In genomic region chr5:172311026-172311425, GRCh38 we compare ENCODE assay signal across 31 cellular contexts. TPM values are rescaled to one million over a fixed set of nuclear protein-coding genes. Genes with fewer than 3 reads are reported as not detected.
DNase-seq lines count a peak whose midpoint lies in the region; ATAC-seq and TF ChIP-seq lines count a peak whose summit lies in the region.
"Had no signal": no experiment of that assay in that cellular context is flagged by ENCODE, and none has a peak within 500 bp of the region (broad histone marks: within the 10 kb centered on the region; RNA-seq: fewer than 3 reads in every experiment).

No MANE protein-coding gene starts in this region.

- no peaks in the 10 kb centered on the region for H3F3A ChIP-seq in GM23338 (replicated peaks; ENCODE audit: low read depth)

- H3K27ac ChIP-seq in endodermal cell (ENCODE audit: low read depth, low read length) = no peak overlapping the region
- H3K27ac ChIP-seq in sigmoid colon = no peak overlapping the region
- no peak overlapping the region for H3K27ac ChIP-seq in GM23338 (ENCODE audit: low read depth)
- H3K27ac ChIP-seq: 22Rv1; A549; BLaER1; BLaER1 treated with 17β-estradiol and CSF1 and Interleukin-3, amounts not matched to agents 10 nM and 100 nM; C4-2B had no signal

- H3K27me3 ChIP-seq in endodermal cell (ENCODE audit: control insufficient read depth, insufficient read depth, low read length, poor library complexity, severe bottlenecking) = no peaks in the 10 kb centered on the region
- no peaks in the 10 kb centered on the region for H3K27me3 ChIP-seq in sigmoid colon
- H3K27me3 ChIP-seq in GM23338 (ENCODE audit: insufficient read depth) = no peaks in the 10 kb centered on the region
- H3K27me3 ChIP-seq: BE2C; BLaER1; BLaER1 treated with 17β-estradiol and CSF1 and Interleukin-3, amounts not matched to agents 10 nM and 100 nM had no signal

- peaks cover under 1% of the 10 kb centered on the region for H3K9me3 ChIP-seq in endodermal cell (ENCODE audit: control insufficient read depth, low read length)
- no peaks in the 10 kb centered on the region for H3K9me3 ChIP-seq in sigmoid colon
- H3K9me3 ChIP-seq: A549, BE2C had no signal

- no peaks in the 10 kb centered on the region for H3K9me2 ChIP-seq in GM23338 (ENCODE audit: insufficient read depth)

- no peak overlapping the region for H3K9ac ChIP-seq in endodermal cell (ENCODE audit: extremely low read depth, low read length, poor library complexity, severe bottlenecking)
- H3K9ac ChIP-seq: BLaER1; BLaER1 treated with 17β-estradiol and CSF1 and Interleukin-3, amounts not matched to agents 10 nM and 100 nM had no signal

- no peak overlapping the region for H3K4me2 ChIP-seq in GM23338
- H3K4me2 ChIP-seq: A549, BLaER1 had no signal

- peaks cover 4% of the 10 kb centered on the region for H3K27me3 Mint-ChIP-seq in endodermal cell (ENCODE audit: insufficient read depth)
- H3K27me3 Mint-ChIP-seq in GM23338 (ENCODE audit: insufficient read depth, low read depth, poor library complexity) = peaks cover 8% of the 10 kb centered on the region
- H3K27me3 Mint-ChIP-seq: CD4-positive, alpha-beta T cell had no signal

- no peak for TF ChIP-seq POLR2A in sigmoid colon (IDR thresholded peaks at IDR 0.05)

- H3K36me3 ChIP-seq in endodermal cell (ENCODE audit: control insufficient read depth, insufficient read depth, low read length) (no peaks in the 10 kb centered on the region), sigmoid colon (no peaks in the 10 kb centered on the region), GM23338 (ENCODE audit: insufficient read depth) (no peaks in the 10 kb centered on the region)
- H3K36me3 ChIP-seq: BE2C; BLaER1; BLaER1 treated with 17β-estradiol and CSF1 and Interleukin-3, amounts not matched to agents 10 nM and 100 nM had no signal

- peaks cover 5% of the 10 kb centered on the region for H3K4me1 Mint-ChIP-seq in endodermal cell
- peaks cover 8% of the 10 kb centered on the region; the same call in 2 of the 3 replicates for H3K4me1 Mint-ChIP-seq in GM23338
- H3K4me1 Mint-ChIP-seq: B cell; CD4-positive, alpha-beta memory T cell; CD4-positive, CD25-positive, alpha-beta regulatory T cell; CD8-positive, alpha-beta memory T cell had no signal

- no peak for TF ChIP-seq CTCF in endodermal cell (conservative IDR thresholded peaks at IDR 0.05)
- no peak for TF ChIP-seq CTCF in sigmoid colon (IDR thresholded peaks at IDR 0.05)
- no peak for TF ChIP-seq CTCF in GM23338 (conservative IDR thresholded peaks at IDR 0.05; ENCODE audit: low read depth in 2 of 2)

- H2AFZ ChIP-seq in GM23338 = no peak overlapping the region

- H3K4me3 Mint-ChIP-seq in endodermal cell (no peak overlapping the region), GM23338 (no peak overlapping the region)
- H3K4me3 Mint-ChIP-seq: B cell; CD14-positive monocyte; CD4-positive, alpha-beta memory T cell; CD4-positive, alpha-beta T cell; CD4-positive, CD25-positive, alpha-beta regulatory T cell; CD8-positive, alpha-beta memory T cell; CD8-positive, alpha-beta T cell had no signal

- H3K27ac Mint-ChIP-seq in endodermal cell (no peak overlapping the region), GM23338 (no peak overlapping the region)
- H3K27ac Mint-ChIP-seq: B cell; CD14-positive monocyte; CD4-positive, alpha-beta memory T cell; CD4-positive, alpha-beta T cell; CD4-positive, CD25-positive, alpha-beta regulatory T cell; CD8-positive, alpha-beta T cell had no signal

- H3K79me2 ChIP-seq in GM23338 (replicated peaks; ENCODE audit: insufficient read depth) = no peaks in the 10 kb centered on the region

- WGBS in endodermal cell (ENCODE audit: insufficient coverage in 1 of 2, insufficient read length in 1 of 2), 2 experiments = 92 to 95% methylated on average over 5 to 7 of the region's 7 CpGs
- WGBS in sigmoid colon, 2 donors = 94% methylated on average over 7 of the region's 7 CpGs

- H4K20me1 ChIP-seq in GM23338 (replicated peaks; ENCODE audit: insufficient read depth) = no peaks in the 10 kb centered on the region
- H4K20me1 ChIP-seq: BLaER1; BLaER1 treated with 17β-estradiol and CSF1 and Interleukin-3, amounts not matched to agents 10 nM and 100 nM had no signal

- no peak overlapping the region for H3K4me3 ChIP-seq in endodermal cell (ENCODE audit: low read length)
- no peak overlapping the region for H3K4me3 ChIP-seq in sigmoid colon
- no peak overlapping the region for H3K4me3 ChIP-seq in GM23338
- H3K4me3 ChIP-seq: A549; BLaER1; BLaER1 treated with 17β-estradiol and CSF1 and Interleukin-3, amounts not matched to agents 10 nM and 100 nM had no signal

- DNase-seq in endodermal cell = peak; percentile 43
- peak; percentile 54 for DNase-seq in sigmoid colon
- no peak for DNase-seq in GM23338 (ENCODE audit: low spot score)
- DNase-seq: 8988T; ACHN; AML-193; BE2C; C1 segment of cervical spinal cord; Caco-2; Calu3; CD4-positive, alpha-beta memory T cell; CD4-positive, alpha-beta T cell; CD4-positive, CD25-positive, alpha-beta regulatory T cell; CD8-positive, alpha-beta memory T cell; CD8-positive, alpha-beta T cell; COR-L47; DMS 273 treated with DMSO at 0.1 percent for 48 hours; DMS153; DMS53; DMS79; DMS79 treated with DMSO at 0.1 percent for 48 hours; DND-41; EL had no signal

- H3K9me3 Mint-ChIP-seq in endodermal cell (peaks cover 5% of the 10 kb centered on the region), GM23338 (peaks cover 5% of the 10 kb centered on the region; the same call in 2 of the 3 replicates)
- H3K9me3 Mint-ChIP-seq: CD4-positive, alpha-beta T cell; CD8-positive, alpha-beta T cell had no signal

- no peak for ATAC-seq in GM23338
- ATAC-seq in HG03342 (IDR thresholded peaks at IDR 0.05; ENCODE audit: unreplicated experiment) = no peak
- ATAC-seq: A549; CD8-positive, alpha-beta T cell had no signal

- intact Hi-C loops in sigmoid colon (cut with DNase I) = no loop called here

- no peak for TF ChIP-seq EP300 in sigmoid colon (IDR thresholded peaks at IDR 0.05)

- H3K36me3 Mint-ChIP-seq in endodermal cell (ENCODE audit: low read depth) (no peaks in the 10 kb centered on the region), GM23338 (ENCODE audit: low read depth) (peaks cover 4% of the 10 kb centered on the region; the same call in 2 of the 3 replicates)
- H3K36me3 Mint-ChIP-seq: CD14-positive monocyte; CD4-positive, alpha-beta memory T cell; CD4-positive, CD25-positive, alpha-beta regulatory T cell; CD8-positive, alpha-beta T cell had no signal

- H3K4me1 ChIP-seq in endodermal cell (ENCODE audit: control insufficient read depth, insufficient read depth, low read length) (peaks cover 5% of the 10 kb centered on the region), sigmoid colon (peaks cover 0 to 3% (median 0%) of the 10 kb centered on the region in 4 donors), GM23338 (ENCODE audit: insufficient read depth) (no peaks in the 10 kb centered on the region)
- H3K4me1 ChIP-seq: BE2C had no signal

TF ChIP-seq in GM23338, 12 proteins besides CTCF, POLR2A, EP300 and RAD21:
- TF ChIP-seq EZH2phosphoT487 (IDR thresholded peaks at IDR 0.05; ENCODE audit: unreplicated experiment) (no peak), EZH2 (IDR thresholded peaks at IDR 0.05; ENCODE audit: low read depth, unreplicated experiment) (no peak), CREB1 (CRISPR knock-in tag; IDR thresholded peaks at IDR 0.05; ENCODE audit: low read depth) (no peak), ZNF331 (CRISPR knock-in tag; IDR thresholded peaks at IDR 0.05; ENCODE audit: low read depth) (no peak)

RNA-seq across cellular contexts. Expression of gene UBTD2, which starts 27.5 kb away (rescaled TPM):
- total RNA-seq in endodermal cell (10 to 100 TPM; 30.4 to 30.5 TPM), sigmoid colon (10 to 100 TPM; 16.3 to 22.1 (median 19.5) TPM)
- polyA plus RNA-seq in endodermal cell (2013, experiment 1 of 2) = 59.9 TPM
- 57.9 TPM for polyA plus RNA-seq in endodermal cell (2013, experiment 2 of 2)
- polyA plus RNA-seq in sigmoid colon (10 to 100 TPM; 12.1 to 21.0 (median 21.0) TPM), GM23338 (2016; fragmentation: Nextera tagmentation; extraction: Ambion mirVana) (15.5 and 17.9 TPM in 2 replicates)
- total RNA-seq in GM23338 (2014; rRNA removed; shearing (Covaris generic)) = 44.2 and 46.3 TPM in 2 replicates
